Comparison of ENCODE assay signal across 1 cellular context in genomic region chr22:45341503-45341902, GRCh38.
TF ChIP-seq lines count a peak whose summit lies in the region.

No MANE protein-coding gene starts in this region.

TF ChIP-seq in WTC11, 78 proteins besides CTCF, POLR2A, EP300 and RAD21 (continued from another document):
- TF ChIP-seq PRDM15 (CRISPR knock-in tag; IDR thresholded peaks at IDR 0.05): no peak
- no peak for TF ChIP-seq SOX15 (CRISPR knock-in tag; IDR thresholded peaks at IDR 0.05)
- TF ChIP-seq IRF2 (CRISPR knock-in tag; IDR thresholded peaks at IDR 0.05; ENCODE audit: borderline replicate concordance, low read depth): no peak
- TF ChIP-seq FOXJ3 (CRISPR knock-in tag; IDR thresholded peaks at IDR 0.05; ENCODE audit: borderline replicate concordance): no peak
- no peak for TF ChIP-seq HMGXB4 (CRISPR knock-in tag; IDR thresholded peaks at IDR 0.05)
- no peak for TF ChIP-seq RORB (CRISPR knock-in tag; IDR thresholded peaks at IDR 0.05)
- no peak for TF ChIP-seq NFYB (CRISPR knock-in tag; conservative IDR thresholded peaks at IDR 0.05; ENCODE audit: low read depth)
- no peak for TF ChIP-seq ERG (CRISPR knock-in tag; IDR thresholded peaks at IDR 0.05)
- no peak for TF ChIP-seq ZNF396 (CRISPR knock-in tag; IDR thresholded peaks at IDR 0.05; ENCODE audit: borderline replicate concordance)
